ENCODE assay signal across 8 cellular contexts in the genomic region with DNA sequence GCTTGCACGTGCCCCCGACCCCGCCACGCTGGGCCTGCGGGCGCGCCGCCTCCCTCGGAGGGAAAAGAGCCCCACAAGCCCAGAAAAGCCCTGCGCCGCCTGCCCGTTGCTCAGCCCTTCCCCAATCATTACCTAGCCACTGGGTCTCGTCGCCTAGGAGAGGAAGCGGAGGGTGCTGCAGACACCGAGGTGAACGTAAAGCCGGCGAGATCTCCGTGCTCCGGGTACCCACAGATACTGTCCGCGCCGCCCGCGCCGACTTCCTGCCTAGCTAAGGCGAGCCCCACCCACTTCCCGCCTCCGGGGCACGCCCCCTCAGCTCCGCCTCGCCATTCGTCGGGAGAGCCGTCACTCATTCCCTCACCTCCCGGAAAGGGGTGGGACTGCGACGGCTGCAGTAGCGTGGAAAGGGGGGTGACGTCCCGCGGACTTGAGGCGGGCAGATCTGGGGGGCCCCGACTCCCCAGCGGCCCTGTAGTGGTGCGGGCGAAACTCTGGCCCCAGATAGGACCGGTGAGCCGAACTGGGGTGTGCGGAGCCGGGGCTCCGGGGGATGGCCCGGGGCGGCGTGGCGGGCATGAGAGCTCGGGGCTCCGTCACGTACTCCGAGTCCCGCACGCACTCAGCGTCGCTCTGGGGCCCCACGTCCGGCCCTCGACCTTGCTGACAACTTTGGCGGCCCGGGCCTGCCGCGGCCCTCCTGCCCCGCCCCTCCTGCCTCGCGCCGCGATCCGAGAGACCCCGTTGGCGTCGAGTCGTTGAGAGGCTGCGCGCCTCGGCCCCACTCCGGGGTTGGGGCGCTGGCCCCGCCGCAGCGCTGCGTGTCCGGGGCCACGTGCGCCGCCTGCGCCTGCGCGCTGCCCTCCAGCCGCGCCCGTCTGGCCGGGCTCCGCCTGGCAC. TPM values are rescaled to one million over a fixed set of nuclear protein-coding genes. Genes with fewer than 3 reads are reported as not detected.
A peak's percentile ranks its signal among the peaks of the same experiment; 100 is the strongest.
DNase-seq lines count a peak whose midpoint lies in the region; ATAC-seq, FAIRE-seq and TF ChIP-seq lines count a peak whose summit lies in the region.

A gene (minus strand): TSS at position 239 of the 900 bp plus-strand sequence. CDS start 3,778 bp downstream, outside the sequence.

- DNase-seq in AG08395 (ENCODE audit: low spot score) (peak; percentile 99), NCI-H2227 (lab: John Stamatoyannopoulos, UW; ENCODE audit: unreplicated experiment) (peak; percentile 98), WTC11 (ENCODE audit: low spot score) (peak; percentile 96), bronchial epithelial cell (ENCODE audit: low read depth) (peak; percentile 91), immature natural killer cell (peak; percentile 99), smooth muscle cell of the brain vasculature (ENCODE audit: low read depth, low spot score) (peak; percentile 94)

- peak within 1 kb of the TSS; percentile 92 for H3K27ac Mint-ChIP-seq in WTC11
- peak within 1 kb of the TSS; percentile 95 to 98 (median 97) for H3K27ac Mint-ChIP-seq in immature natural killer cell

- peaks cover 41% of the 10 kb centered on the region for H3K36me3 Mint-ChIP-seq in WTC11
- peaks cover 0 to 6% (median 0%) of the 10 kb centered on the region in 3 donors for H3K36me3 Mint-ChIP-seq in immature natural killer cell

- no peak for FAIRE-seq in bronchial epithelial cell (lab: Jason Lieb, UNC)

- peak within 1 kb of the TSS; percentile 95 for H3K4me3 ChIP-seq in bronchial epithelial cell (ENCODE audit: low read depth, low read length)

- peak; percentile 66 for ATAC-seq in GM18873 (IDR thresholded peaks at IDR 0.05; ENCODE audit: low FRiP score, unreplicated experiment)
- ATAC-seq in HG03135 (IDR thresholded peaks at IDR 0.05; ENCODE audit: unreplicated experiment): peak; percentile 75
- ATAC-seq in WTC11: peak; percentile 79

- no peaks in the 10 kb centered on the region for H3K27me3 ChIP-seq in bronchial epithelial cell (ENCODE audit: control insufficient read depth, insufficient read depth, low read length)

- H3K9me3 Mint-ChIP-seq in WTC11: no peaks in the 10 kb centered on the region
- H3K9me3 Mint-ChIP-seq in immature natural killer cell: peaks cover 0 to 2% (median 0%) of the 10 kb centered on the region in 6 donors

- H3K4me3 Mint-ChIP-seq in WTC11: peak within 1 kb of the TSS; percentile 92
- peak within 1 kb of the TSS; percentile 92 to 95 (median 92) for H3K4me3 Mint-ChIP-seq in immature natural killer cell

- H3K36me3 ChIP-seq in bronchial epithelial cell (ENCODE audit: control insufficient read depth, insufficient read depth, low read length): peaks cover 10% of the 10 kb centered on the region

- POLR2A ChIA-PET in WTC11 (lab: Charles Lee): interaction anchor here (0.5 to 1.3 kb wide), 6 partner anchors 10 to 328 kb away, joined by 3 to 7 read pairs (median 4); no protein-coding TSS in a partner anchor

- CTCF ChIA-PET in WTC11 (lab: Charles Lee): interaction anchor here (0.6 to 3.5 kb wide), 12 partner anchors 9 to 471 kb away, joined by 3 to 32 read pairs (median 3); a partner anchor contains a TSS

- peaks cover 14% of the 10 kb centered on the region for H3K27me3 Mint-ChIP-seq in WTC11 (ENCODE audit: low read depth)
- peaks cover 5 to 25% (median 24%) of the 10 kb centered on the region in 3 donors for H3K27me3 Mint-ChIP-seq in immature natural killer cell (ENCODE audit: low read depth in 3 of 3)

- peaks cover 50% of the 10 kb centered on the region for H3K4me1 Mint-ChIP-seq in WTC11
- peaks cover 44 to 53% of the 10 kb centered on the region in 2 donors for H3K4me1 Mint-ChIP-seq in immature natural killer cell

- no peak for TF ChIP-seq CTCF in WTC11 (IDR thresholded peaks at IDR 0.05)
- TF ChIP-seq CTCF in bronchial epithelial cell (IDR thresholded peaks at IDR 0.05; ENCODE audit: insufficient read depth, low read length, severe bottlenecking): no peak

TF ChIP-seq in WTC11, 78 proteins besides CTCF, POLR2A, EP300 and RAD21 (continues in another document):
- TF ChIP-seq ZNF138 (CRISPR knock-in tag; conservative IDR thresholded peaks at IDR 0.05) (no peak), ZNF423 (CRISPR knock-in tag; IDR thresholded peaks at IDR 0.05) (no peak), FOXK1 (CRISPR knock-in tag; IDR thresholded peaks at IDR 0.05) (peak; percentile 60), RELA (CRISPR knock-in tag; IDR thresholded peaks at IDR 0.05; ENCODE audit: borderline replicate concordance) (peak; percentile 94), ZNF396 (CRISPR knock-in tag; IDR thresholded peaks at IDR 0.05; ENCODE audit: borderline replicate concordance) (no peak), SMAD4 (CRISPR knock-in tag; IDR thresholded peaks at IDR 0.05) (peak; percentile 74; the same call in 1 of the 2 replicates), NR1H2 (CRISPR knock-in tag; IDR thresholded peaks at IDR 0.05) (no peak), IRF2 (CRISPR knock-in tag; IDR thresholded peaks at IDR 0.05; ENCODE audit: borderline replicate concordance, low read depth) (no peak), PRRX2 (CRISPR knock-in tag; IDR thresholded peaks at IDR 0.05) (no peak), NFATC4 (CRISPR knock-in tag; IDR thresholded peaks at IDR 0.05) (no peak; the same call in 1 of the 2 replicates)
- TF ChIP-seq, protein P1, sequence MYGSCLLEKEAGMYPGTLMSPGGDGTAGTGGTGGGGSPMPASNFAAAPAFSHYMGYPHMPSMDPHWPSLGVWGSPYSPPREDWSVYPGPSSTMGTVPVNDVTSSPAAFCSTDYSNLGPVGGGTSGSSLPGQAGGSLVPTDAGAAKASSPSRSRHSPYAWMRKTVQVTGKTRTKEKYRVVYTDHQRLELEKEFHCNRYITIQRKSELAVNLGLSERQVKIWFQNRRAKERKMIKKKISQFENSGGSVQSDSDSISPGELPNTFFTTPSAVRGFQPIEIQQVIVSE (CRISPR knock-in tag; IDR thresholded peaks at IDR 0.05; ENCODE audit: borderline replicate concordance): no peak
- TF ChIP-seq, protein P2, sequence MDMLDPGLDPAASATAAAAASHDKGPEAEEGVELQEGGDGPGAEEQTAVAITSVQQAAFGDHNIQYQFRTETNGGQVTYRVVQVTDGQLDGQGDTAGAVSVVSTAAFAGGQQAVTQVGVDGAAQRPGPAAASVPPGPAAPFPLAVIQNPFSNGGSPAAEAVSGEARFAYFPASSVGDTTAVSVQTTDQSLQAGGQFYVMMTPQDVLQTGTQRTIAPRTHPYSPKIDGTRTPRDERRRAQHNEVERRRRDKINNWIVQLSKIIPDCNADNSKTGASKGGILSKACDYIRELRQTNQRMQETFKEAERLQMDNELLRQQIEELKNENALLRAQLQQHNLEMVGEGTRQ (CRISPR knock-in tag; IDR thresholded peaks at IDR 0.05): peak; percentile 93
- TF ChIP-seq, protein P3, sequence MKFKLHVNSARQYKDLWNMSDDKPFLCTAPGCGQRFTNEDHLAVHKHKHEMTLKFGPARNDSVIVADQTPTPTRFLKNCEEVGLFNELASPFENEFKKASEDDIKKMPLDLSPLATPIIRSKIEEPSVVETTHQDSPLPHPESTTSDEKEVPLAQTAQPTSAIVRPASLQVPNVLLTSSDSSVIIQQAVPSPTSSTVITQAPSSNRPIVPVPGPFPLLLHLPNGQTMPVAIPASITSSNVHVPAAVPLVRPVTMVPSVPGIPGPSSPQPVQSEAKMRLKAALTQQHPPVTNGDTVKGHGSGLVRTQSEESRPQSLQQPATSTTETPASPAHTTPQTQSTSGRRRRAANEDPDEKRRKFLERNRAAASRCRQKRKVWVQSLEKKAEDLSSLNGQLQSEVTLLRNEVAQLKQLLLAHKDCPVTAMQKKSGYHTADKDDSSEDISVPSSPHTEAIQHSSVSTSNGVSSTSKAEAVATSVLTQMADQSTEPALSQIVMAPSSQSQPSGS (CRISPR knock-in tag; IDR thresholded peaks at IDR 0.05; ENCODE audit: borderline replicate concordance, low read depth): no peak
- TF ChIP-seq, protein P4, sequence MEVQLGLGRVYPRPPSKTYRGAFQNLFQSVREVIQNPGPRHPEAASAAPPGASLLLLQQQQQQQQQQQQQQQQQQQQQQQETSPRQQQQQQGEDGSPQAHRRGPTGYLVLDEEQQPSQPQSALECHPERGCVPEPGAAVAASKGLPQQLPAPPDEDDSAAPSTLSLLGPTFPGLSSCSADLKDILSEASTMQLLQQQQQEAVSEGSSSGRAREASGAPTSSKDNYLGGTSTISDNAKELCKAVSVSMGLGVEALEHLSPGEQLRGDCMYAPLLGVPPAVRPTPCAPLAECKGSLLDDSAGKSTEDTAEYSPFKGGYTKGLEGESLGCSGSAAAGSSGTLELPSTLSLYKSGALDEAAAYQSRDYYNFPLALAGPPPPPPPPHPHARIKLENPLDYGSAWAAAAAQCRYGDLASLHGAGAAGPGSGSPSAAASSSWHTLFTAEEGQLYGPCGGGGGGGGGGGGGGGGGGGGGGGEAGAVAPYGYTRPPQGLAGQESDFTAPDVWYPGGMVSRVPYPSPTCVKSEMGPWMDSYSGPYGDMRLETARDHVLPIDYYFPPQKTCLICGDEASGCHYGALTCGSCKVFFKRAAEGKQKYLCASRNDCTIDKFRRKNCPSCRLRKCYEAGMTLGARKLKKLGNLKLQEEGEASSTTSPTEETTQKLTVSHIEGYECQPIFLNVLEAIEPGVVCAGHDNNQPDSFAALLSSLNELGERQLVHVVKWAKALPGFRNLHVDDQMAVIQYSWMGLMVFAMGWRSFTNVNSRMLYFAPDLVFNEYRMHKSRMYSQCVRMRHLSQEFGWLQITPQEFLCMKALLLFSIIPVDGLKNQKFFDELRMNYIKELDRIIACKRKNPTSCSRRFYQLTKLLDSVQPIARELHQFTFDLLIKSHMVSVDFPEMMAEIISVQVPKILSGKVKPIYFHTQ (CRISPR knock-in tag; IDR thresholded peaks at IDR 0.05): no peak
- TF ChIP-seq, protein P5, sequence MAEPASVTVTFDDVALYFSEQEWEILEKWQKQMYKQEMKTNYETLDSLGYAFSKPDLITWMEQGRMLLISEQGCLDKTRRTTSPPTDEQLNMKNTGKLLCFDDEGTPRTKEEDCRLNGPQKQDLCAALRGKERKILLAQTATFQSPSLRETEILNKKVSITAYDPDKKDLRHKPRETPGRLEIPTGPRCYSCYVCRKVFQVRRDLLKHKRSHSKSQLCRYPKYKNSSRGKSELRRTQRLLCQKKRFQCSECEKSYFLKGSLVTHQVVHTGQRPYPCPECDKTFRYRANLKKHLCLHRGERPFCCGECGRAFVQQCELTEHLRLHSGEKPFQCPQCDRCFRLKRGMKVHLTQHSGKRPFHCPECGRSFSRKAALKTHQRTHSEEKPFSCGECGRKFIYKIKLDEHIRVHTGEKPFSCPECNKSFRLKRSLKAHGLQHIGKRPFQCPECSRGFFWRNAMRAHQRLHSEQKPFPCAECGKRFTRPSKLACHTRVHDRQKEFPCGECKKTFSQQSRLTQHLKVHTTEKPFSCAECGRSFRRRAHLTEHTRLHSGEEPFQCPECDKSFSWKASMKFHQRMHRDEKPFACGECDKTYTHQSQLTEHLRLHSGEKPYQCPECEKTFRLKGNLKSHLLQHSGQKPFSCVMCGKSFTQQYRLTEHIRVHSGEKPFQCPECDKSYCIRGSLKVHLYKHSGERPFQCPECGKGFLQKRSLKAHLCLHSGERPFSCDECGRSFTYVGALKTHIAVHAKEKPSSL (CRISPR knock-in tag; conservative IDR thresholded peaks at IDR 0.05): no peak

RNA-seq across cellular contexts. Expression of the gene that starts here (rescaled TPM):
- total RNA-seq in WTC11 (2021): 1,978 to 2,328 TPM (median 2,316 TPM) in 3 replicates
- 981 and 1,539 TPM in 2 replicates for total RNA-seq in bronchial epithelial cell
- 100 to 1,000 TPM; 856 to 982 (median 955) TPM for polyA plus RNA-seq in immature natural killer cell

Comparison
In these comparisons a context has a peak if more than half of its experiments do, and no peak if none do; other contexts are left out.
1. Peak in every context shown above with its lines: DNase-seq, ATAC-seq and H3K4me3 ChIP-seq.